In genomic region chr6:77536701-77537100, GRCh38 we compare ENCODE assay signal across 1 cellular context.
TF ChIP-seq lines count a peak whose summit lies in the region.

No MANE protein-coding gene starts in this region.

TF ChIP-seq in GM12878, 131 proteins besides CTCF, POLR2A, EP300 and RAD21 (continued from another document):
- no peak for TF ChIP-seq CUX1 (IDR thresholded peaks at IDR 0.05; ENCODE audit: insufficient replicate concordance, low read depth, low read length)
- TF ChIP-seq SP1 (IDR thresholded peaks at IDR 0.05; ENCODE audit: low read depth, low read length) = no peak
